1 cellular context compared by ENCODE assay signal in the genomic region with DNA sequence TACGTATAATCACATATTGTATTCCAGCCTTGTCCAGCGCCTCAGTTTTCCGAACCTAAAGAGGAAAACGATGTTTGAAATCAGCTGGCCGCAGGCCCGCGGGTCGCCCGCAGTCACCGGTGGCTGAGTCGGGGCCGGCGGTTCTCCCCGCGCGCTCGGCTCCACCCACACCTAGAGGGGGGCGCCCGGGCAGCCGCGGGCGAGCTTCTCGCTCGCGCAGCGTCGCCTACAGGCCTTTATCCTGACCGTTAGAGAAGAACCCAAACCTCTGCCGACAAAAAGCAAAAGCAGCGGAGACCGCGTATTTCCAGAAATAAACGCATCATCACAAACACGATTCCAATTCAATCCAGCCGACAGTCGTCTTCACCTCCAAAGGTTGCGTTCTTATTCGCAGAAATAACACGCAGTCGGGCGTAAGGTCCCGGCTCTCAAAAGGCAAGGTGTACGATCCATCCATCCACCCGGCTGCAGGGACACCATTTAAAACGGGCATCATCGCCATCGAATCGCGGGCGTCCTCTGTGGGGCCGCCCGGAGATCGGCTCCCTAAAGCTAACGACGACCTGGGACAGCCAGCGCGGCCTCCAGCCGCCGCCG.
TF ChIP-seq lines count a peak whose summit lies in the region.

No MANE protein-coding gene starts in this region.

TF ChIP-seq in HepG2, 621 proteins besides CTCF, POLR2A, EP300 and RAD21 (continued from another document and continues in another):
- TF ChIP-seq, protein P1, sequence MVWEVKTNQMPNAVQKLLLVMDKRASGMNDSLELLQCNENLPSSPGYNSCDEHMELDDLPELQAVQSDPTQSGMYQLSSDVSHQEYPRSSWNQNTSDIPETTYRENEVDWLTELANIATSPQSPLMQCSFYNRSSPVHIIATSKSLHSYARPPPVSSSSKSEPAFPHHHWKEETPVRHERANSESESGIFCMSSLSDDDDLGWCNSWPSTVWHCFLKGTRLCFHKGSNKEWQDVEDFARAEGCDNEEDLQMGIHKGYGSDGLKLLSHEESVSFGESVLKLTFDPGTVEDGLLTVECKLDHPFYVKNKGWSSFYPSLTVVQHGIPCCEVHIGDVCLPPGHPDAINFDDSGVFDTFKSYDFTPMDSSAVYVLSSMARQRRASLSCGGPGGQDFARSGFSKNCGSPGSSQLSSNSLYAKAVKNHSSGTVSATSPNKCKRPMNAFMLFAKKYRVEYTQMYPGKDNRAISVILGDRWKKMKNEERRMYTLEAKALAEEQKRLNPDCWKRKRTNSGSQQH (CRISPR knock-in tag; IDR thresholded peaks at IDR 0.05; ENCODE audit: low read depth), result no peak
- TF ChIP-seq ZNF44 (CRISPR knock-in tag; IDR thresholded peaks at IDR 0.05) (no peak), ZNF142 (CRISPR knock-in tag; IDR thresholded peaks at IDR 0.05) (peak; percentile 80), BRD4 (CRISPR knock-in tag; IDR thresholded peaks at IDR 0.05) (0 out of 2 replicates have a peak, but pooled peaks have one; percentile 12), ZNF597 (CRISPR knock-in tag; IDR thresholded peaks at IDR 0.05) (no peak), MED13 (CRISPR knock-in tag; IDR thresholded peaks at IDR 0.05) (0 out of 2 replicates have a peak, but pooled peaks have one; percentile 3), POLR2G (IDR thresholded peaks at IDR 0.05; ENCODE audit: low read depth, low read length) (no peak; the same call in 1 of the 2 replicates), RELA (CRISPR knock-in tag; IDR thresholded peaks at IDR 0.05) (no peak), ADNP (CRISPR knock-in tag; IDR thresholded peaks at IDR 0.05) (no peak), ZNF230 (CRISPR knock-in tag; IDR thresholded peaks at IDR 0.05) (0 out of 2 replicates have a peak, but pooled peaks have one; percentile 18), ZFYVE20 (CRISPR knock-in tag; IDR thresholded peaks at IDR 0.05; ENCODE audit: borderline replicate concordance, low read depth) (no peak), GABPB1 (CRISPR knock-in tag; IDR thresholded peaks at IDR 0.05) (peak; percentile 44), TFDP2 (CRISPR knock-in tag; IDR thresholded peaks at IDR 0.05) (no peak; the same call in 1 of the 2 replicates), IKZF4 (CRISPR knock-in tag; IDR thresholded peaks at IDR 0.05; ENCODE audit: borderline replicate concordance, low read depth, not compliant biosample characterization) (peak; percentile 41), ZNF609 (CRISPR knock-in tag; IDR thresholded peaks at IDR 0.05; ENCODE audit: borderline replicate concordance) (no peak), ZNF580 (CRISPR knock-in tag; IDR thresholded peaks at IDR 0.05; ENCODE audit: borderline replicate concordance, low read depth) (no peak), ZFP91 (CRISPR knock-in tag; IDR thresholded peaks at IDR 0.05; ENCODE audit: borderline replicate concordance) (peak; percentile 43; the same call in 1 of the 2 replicates), ZNF740 (CRISPR knock-in tag; IDR thresholded peaks at IDR 0.05) (peak; percentile 59), TP53 (CRISPR knock-in tag; conservative IDR thresholded peaks at IDR 0.05) (0 out of 2 replicates have a peak, but pooled peaks have one; percentile 47), RCOR2 (CRISPR knock-in tag; IDR thresholded peaks at IDR 0.05) (no peak), ZBTB49 (CRISPR knock-in tag; IDR thresholded peaks at IDR 0.05; ENCODE audit: borderline replicate concordance) (no peak), KLF13 (CRISPR knock-in tag; IDR thresholded peaks at IDR 0.05) (no peak)
- TF ChIP-seq, protein P2, sequence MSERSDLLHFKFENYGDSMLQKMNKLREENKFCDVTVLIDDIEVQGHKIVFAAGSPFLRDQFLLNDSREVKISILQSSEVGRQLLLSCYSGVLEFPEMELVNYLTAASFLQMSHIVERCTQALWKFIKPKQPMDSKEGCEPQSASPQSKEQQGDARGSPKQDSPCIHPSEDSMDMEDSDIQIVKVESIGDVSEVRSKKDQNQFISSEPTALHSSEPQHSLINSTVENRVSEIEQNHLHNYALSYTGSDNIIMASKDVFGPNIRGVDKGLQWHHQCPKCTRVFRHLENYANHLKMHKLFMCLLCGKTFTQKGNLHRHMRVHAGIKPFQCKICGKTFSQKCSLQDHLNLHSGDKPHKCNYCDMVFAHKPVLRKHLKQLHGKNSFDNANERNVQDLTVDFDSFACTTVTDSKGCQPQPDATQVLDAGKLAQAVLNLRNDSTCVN (CRISPR knock-in tag; IDR thresholded peaks at IDR 0.05; ENCODE audit: borderline replicate concordance), result no peak; the same call in 1 of the 2 replicates
- TF ChIP-seq, protein P3, sequence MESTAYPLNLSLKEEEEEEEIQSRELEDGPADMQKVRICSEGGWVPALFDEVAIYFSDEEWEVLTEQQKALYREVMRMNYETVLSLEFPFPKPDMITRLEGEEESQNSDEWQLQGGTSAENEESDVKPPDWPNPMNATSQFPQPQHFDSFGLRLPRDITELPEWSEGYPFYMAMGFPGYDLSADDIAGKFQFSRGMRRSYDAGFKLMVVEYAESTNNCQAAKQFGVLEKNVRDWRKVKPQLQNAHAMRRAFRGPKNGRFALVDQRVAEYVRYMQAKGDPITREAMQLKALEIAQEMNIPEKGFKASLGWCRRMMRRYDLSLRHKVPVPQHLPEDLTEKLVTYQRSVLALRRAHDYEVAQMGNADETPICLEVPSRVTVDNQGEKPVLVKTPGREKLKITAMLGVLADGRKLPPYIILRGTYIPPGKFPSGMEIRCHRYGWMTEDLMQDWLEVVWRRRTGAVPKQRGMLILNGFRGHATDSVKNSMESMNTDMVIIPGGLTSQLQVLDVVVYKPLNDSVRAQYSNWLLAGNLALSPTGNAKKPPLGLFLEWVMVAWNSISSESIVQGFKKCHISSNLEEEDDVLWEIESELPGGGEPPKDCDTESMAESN (CRISPR knock-in tag; conservative IDR thresholded peaks at IDR 0.05), result no peak
